In genomic region chr9:33473643-33474352, GRCh38 we compare ENCODE assay signal across 8 cellular contexts. TPM values are rescaled to one million over a fixed set of nuclear protein-coding genes. Genes with fewer than 3 reads are reported as not detected.
DNase-seq lines count a peak whose midpoint lies in the region; ATAC-seq, FAIRE-seq and TF ChIP-seq lines count a peak whose summit lies in the region.

Gene NOL6, minus strand, starts transcription at chr9:33473924. Its CDS starts 82 bp downstream, at chr9:33473842.

- H2AFZ ChIP-seq in astrocyte (ENCODE audit: low read depth, low read length): peak within 1 kb of the TSS; percentile 75

- FAIRE-seq in astrocyte (lab: Jason Lieb, UNC): peak; percentile 72

- under 1% methylated on average over 32 of the region's 32 CpGs for WGBS in right cardiac atrium

- no peaks in the 10 kb centered on the region for H3K9me3 ChIP-seq in astrocyte (ENCODE audit: insufficient read depth, low read depth, low read length)
- H3K9me3 ChIP-seq in right cardiac atrium (ENCODE audit: control insufficient read depth, low read length): no peaks in the 10 kb centered on the region
- no peaks in the 10 kb centered on the region for H3K9me3 ChIP-seq in uterus

- intact Hi-C loops in right cardiac atrium (cut with DNase I) (loop anchor here in 2 of 4 donors (5.0 to 10.0 kb wide), 2 partner anchors 39 to 119 kb away; no protein-coding TSS in a partner anchor), uterus (cut with DNase I; ENCODE audit: low total_unique reads) (no loop called here)

- H3K4me3 ChIP-seq in astrocyte (ENCODE audit: insufficient read depth, low read depth, low read length): peak within 1 kb of the TSS; percentile 97
- peak within 1 kb of the TSS; percentile 71 for H3K4me3 ChIP-seq in right cardiac atrium (ENCODE audit: low read length)
- peak within 1 kb of the TSS; percentile 77 to 95 for H3K4me3 ChIP-seq in uterus

- H3K4me3 Mint-ChIP-seq in astrocyte (ENCODE audit: unreplicated experiment): peak within 1 kb of the TSS; percentile 100

- H3K9ac ChIP-seq in astrocyte (ENCODE audit: low read length): peak within 1 kb of the TSS; percentile 89

- TF ChIP-seq POLR2A in GM18505 (IDR thresholded peaks at IDR 0.05; ENCODE audit: borderline replicate concordance, extremely low read depth, insufficient read depth, insufficient read length) (peak; percentile 89), uterus (IDR thresholded peaks at IDR 0.05) (peak in 1 of 2 donors; percentile 62)

- peaks cover 26% of the 10 kb centered on the region for H4K20me1 ChIP-seq in astrocyte (ENCODE audit: insufficient read depth, low read length)

- peaks cover 24% of the 10 kb centered on the region for H3K4me1 ChIP-seq in astrocyte (ENCODE audit: insufficient read depth, low read length)
- H3K4me1 ChIP-seq in right cardiac atrium (ENCODE audit: control insufficient read depth, insufficient read depth, low read length): no peaks in the 10 kb centered on the region
- H3K4me1 ChIP-seq in uterus: no peaks in the 10 kb centered on the region

- H3K9me3 Mint-ChIP-seq in astrocyte (ENCODE audit: unreplicated experiment): no peaks in the 10 kb centered on the region

- no peak for TF ChIP-seq CTCF in astrocyte (IDR thresholded peaks at IDR 0.05; ENCODE audit: insufficient read depth, low read depth, low read length)
- TF ChIP-seq CTCF in uterus (IDR thresholded peaks at IDR 0.05): peak in 1 of 4 experiments; percentile 20

- H3K27me3 Mint-ChIP-seq in astrocyte (ENCODE audit: low read depth, unreplicated experiment): no peaks in the 10 kb centered on the region

- peak within 1 kb of the TSS; percentile 98 for H3K4me2 ChIP-seq in astrocyte (ENCODE audit: low read length)

- H3K36me3 ChIP-seq in astrocyte (ENCODE audit: insufficient read depth, low read length): peaks cover 23% of the 10 kb centered on the region
- no peaks in the 10 kb centered on the region for H3K36me3 ChIP-seq in uterus

- H3K27me3 ChIP-seq in astrocyte (ENCODE audit: insufficient read depth, low read length) (no peaks in the 10 kb centered on the region), right cardiac atrium (ENCODE audit: control insufficient read depth, insufficient read depth) (no peaks in the 10 kb centered on the region), uterus (no peaks in the 10 kb centered on the region)

- H3K36me3 Mint-ChIP-seq in astrocyte (ENCODE audit: low read depth, unreplicated experiment): peaks cover 10% of the 10 kb centered on the region

- DNase-seq in NCI-H2029 (lab: John Stamatoyannopoulos, UW) (peak; percentile 99), T-helper 22 cell (ENCODE audit: low read depth) (peak; percentile 95), astrocyte (ENCODE audit: low read depth) (peak; percentile 98), right cardiac atrium (peak; percentile 98 to 99 (median 99)), pulmonary artery endothelial cell (ENCODE audit: low read depth, low spot score) (peak; percentile 98), uterus (peak; percentile 99)

- H3K4me1 Mint-ChIP-seq in astrocyte (ENCODE audit: low read depth, unreplicated experiment): peaks cover 11% of the 10 kb centered on the region

- H3K27ac ChIP-seq in astrocyte (ENCODE audit: low read depth, low read length): peak within 1 kb of the TSS; percentile 78
- peak within 1 kb of the TSS; percentile 44 for H3K27ac ChIP-seq in right cardiac atrium (ENCODE audit: low read length)
- peak within 1 kb of the TSS; percentile 78 to 82 for H3K27ac ChIP-seq in uterus

- peaks cover 37% of the 10 kb centered on the region for H3K79me2 ChIP-seq in astrocyte (ENCODE audit: insufficient read depth, low read length)

- H3K27ac Mint-ChIP-seq in astrocyte (ENCODE audit: unreplicated experiment): peak within 1 kb of the TSS; percentile 96

- ATAC-seq in GM18505 (IDR thresholded peaks at IDR 0.05; ENCODE audit: unreplicated experiment): peak; percentile 97
- peak; percentile 96 for ATAC-seq in HG02973 (IDR thresholded peaks at IDR 0.05; ENCODE audit: unreplicated experiment)
- ATAC-seq in right cardiac atrium: peak; percentile 100

RNA-seq across cellular contexts. Expression of gene NOL6, which starts in this region (rescaled TPM):
- total RNA-seq in astrocyte (57.2 and 60.1 TPM in 2 replicates), right cardiac atrium (10 to 100 TPM; 13.7 to 24.6 (median 15.4) TPM), pulmonary artery endothelial cell (28.2 and 41.6 TPM in 2 replicates), uterus (10 to 100 TPM in 2 of 4 donors, 1 to 10 TPM in 2; 7.9 to 35.4 (median 15.8) TPM)
- polyA plus RNA-seq in right cardiac atrium: 13.5 TPM

Comparison
In these comparisons a context has a peak if more than half of its experiments do, and no peak if none do; other contexts are left out.
1. Peak in every context shown above with its lines: DNase-seq, ATAC-seq, H3K4me3 ChIP-seq and H3K27ac ChIP-seq.